In the genomic region with DNA sequence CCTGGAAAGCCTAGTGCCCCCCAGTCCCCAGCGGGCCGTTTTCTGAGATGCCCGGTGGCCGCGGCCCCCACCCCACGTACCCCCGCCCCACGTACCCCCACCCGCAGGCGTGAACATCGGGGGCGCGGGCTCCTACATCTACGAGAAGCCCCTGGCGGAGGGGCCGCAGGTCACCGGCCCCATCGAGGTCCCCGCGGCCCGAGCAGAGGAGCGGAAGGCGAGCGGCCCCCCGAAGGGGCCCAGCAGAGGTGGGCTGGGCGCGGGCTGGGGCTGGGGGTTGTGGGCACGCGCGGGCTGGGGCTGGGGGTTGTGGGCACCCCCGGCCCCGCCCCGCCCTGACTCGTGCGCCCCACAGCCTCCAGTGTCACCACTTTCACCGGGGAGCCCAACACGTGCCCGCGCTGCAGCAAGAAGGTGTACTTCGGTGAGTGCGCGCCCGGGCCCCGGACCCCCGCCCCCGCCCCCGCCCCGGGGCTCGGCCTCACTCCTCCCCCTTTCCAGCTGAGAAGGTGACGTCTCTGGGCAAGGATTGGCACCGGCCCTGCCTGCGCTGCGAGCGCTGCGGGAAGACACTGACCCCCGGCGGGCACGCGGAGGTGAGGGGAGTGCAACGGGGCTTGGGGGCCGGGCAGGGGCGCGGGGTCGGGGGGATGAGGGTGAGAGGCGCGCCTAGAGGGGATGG, we compare ENCODE assay signal across 1 cellular context.
TF ChIP-seq lines count a peak whose summit lies in the region.

No MANE protein-coding gene starts in this region.

TF ChIP-seq in H1, 55 proteins besides CTCF, POLR2A, EP300 and RAD21:
- TF ChIP-seq, protein P1, sequence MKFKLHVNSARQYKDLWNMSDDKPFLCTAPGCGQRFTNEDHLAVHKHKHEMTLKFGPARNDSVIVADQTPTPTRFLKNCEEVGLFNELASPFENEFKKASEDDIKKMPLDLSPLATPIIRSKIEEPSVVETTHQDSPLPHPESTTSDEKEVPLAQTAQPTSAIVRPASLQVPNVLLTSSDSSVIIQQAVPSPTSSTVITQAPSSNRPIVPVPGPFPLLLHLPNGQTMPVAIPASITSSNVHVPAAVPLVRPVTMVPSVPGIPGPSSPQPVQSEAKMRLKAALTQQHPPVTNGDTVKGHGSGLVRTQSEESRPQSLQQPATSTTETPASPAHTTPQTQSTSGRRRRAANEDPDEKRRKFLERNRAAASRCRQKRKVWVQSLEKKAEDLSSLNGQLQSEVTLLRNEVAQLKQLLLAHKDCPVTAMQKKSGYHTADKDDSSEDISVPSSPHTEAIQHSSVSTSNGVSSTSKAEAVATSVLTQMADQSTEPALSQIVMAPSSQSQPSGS (IDR thresholded peaks at IDR 0.05; ENCODE audit: low read length) = no peak
- TF ChIP-seq, protein P2, sequence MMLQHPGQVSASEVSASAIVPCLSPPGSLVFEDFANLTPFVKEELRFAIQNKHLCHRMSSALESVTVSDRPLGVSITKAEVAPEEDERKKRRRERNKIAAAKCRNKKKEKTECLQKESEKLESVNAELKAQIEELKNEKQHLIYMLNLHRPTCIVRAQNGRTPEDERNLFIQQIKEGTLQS (IDR thresholded peaks at IDR 0.05; ENCODE audit: insufficient read depth, low read depth, low read length) = no peak
- no peak for TF ChIP-seq BACH1 (IDR thresholded peaks at IDR 0.05; ENCODE audit: low read length)
- no peak for TF ChIP-seq SIRT6 (IDR thresholded peaks at IDR 0.05; ENCODE audit: low read length)
- TF ChIP-seq RBBP5 (IDR thresholded peaks at IDR 0.05; ENCODE audit: borderline replicate concordance, low read depth, low read length) = no peak
- TF ChIP-seq, protein P3, sequence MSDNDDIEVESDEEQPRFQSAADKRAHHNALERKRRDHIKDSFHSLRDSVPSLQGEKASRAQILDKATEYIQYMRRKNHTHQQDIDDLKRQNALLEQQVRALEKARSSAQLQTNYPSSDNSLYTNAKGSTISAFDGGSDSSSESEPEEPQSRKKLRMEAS (IDR thresholded peaks at IDR 0.05) = peak; percentile 61
- no peak for TF ChIP-seq SUZ12 (IDR thresholded peaks at IDR 0.05; ENCODE audit: low read length)
- TF ChIP-seq GABPA (IDR thresholded peaks at IDR 0.05; ENCODE audit: borderline replicate concordance, insufficient read depth, low read length) = no peak
- no peak for TF ChIP-seq BCL11A (IDR thresholded peaks at IDR 0.05; ENCODE audit: low read depth in 2 of 2, low read length in 2 of 2)
- TF ChIP-seq TCF12 (IDR thresholded peaks at IDR 0.05; ENCODE audit: low read depth, low read length) = no peak
- peak; percentile 3 for TF ChIP-seq EZH2 (IDR thresholded peaks at IDR 0.05; ENCODE audit: low read depth, low read length, severe bottlenecking)
- TF ChIP-seq SP4 (IDR thresholded peaks at IDR 0.05; ENCODE audit: low read length) = no peak
- TF ChIP-seq CHD1 (IDR thresholded peaks at IDR 0.05; ENCODE audit: low read depth, low read length) = no peak
- no peak for TF ChIP-seq USF2 (IDR thresholded peaks at IDR 0.05; ENCODE audit: low read length)
- TF ChIP-seq TBP (IDR thresholded peaks at IDR 0.05; ENCODE audit: low read depth, low read length) = no peak
